Comparison of ENCODE assay signal across 20 cellular contexts in the genomic region with DNA sequence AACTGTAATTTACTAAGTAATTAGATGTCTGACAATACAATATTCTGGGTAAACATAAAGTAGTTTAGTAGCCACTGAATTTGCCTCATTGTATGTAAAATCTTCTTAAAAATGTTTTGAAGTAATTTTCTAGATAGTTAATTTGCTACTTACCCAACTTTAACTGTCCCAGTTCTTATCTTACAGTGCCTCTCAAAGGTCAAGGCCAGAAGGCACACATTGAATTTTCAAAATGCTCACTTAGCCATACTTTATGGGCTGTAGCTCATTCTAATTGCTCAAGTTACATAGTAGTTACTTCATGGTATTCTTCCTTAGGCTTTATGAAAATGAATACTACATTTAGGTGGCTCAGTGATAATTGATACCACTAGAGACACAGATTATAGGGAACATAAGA.
DNase-seq lines count a peak whose midpoint lies in the region; ATAC-seq, FAIRE-seq and TF ChIP-seq lines count a peak whose summit lies in the region.
"Had no signal": no experiment of that assay in that cellular context is flagged by ENCODE, and none has a peak within 500 bp of the region (broad histone marks: within the 10 kb centered on the region; RNA-seq: fewer than 3 reads in every experiment).

No MANE protein-coding gene starts in this region.

- ATAC-seq in WTC11 (peak; percentile 22; the same call in 1 of the 2 replicates), GM21423 (IDR thresholded peaks at IDR 0.05; ENCODE audit: unreplicated experiment) (no peak), heart right ventricle (no peak)
- ATAC-seq: K562, left ventricle myocardium superior had no signal

- H3K4me3 Mint-ChIP-seq in WTC11, result no peak overlapping the region
- H3K4me3 Mint-ChIP-seq: activated CD4-positive, alpha-beta T cell treated with anti-CD3 and anti-CD28 coated beads, Interleukin-2, amount 10 ng/mL, durations not matched to agents 24 days and 14 days; activated naive CD4-positive, alpha-beta T cell treated with anti-CD3 and anti-CD28 coated beads, Interleukin-2, amount 50 U/mL, for 24 hours had no signal

- no peaks in the 10 kb centered on the region for H3K4me1 Mint-ChIP-seq in WTC11
- H3K4me1 Mint-ChIP-seq: activated CD4-positive, alpha-beta T cell treated with anti-CD3 and anti-CD28 coated beads, Interleukin-2, amount 10 ng/mL, durations not matched to agents 24 days and 14 days; activated naive CD4-positive, alpha-beta T cell treated with anti-CD3 and anti-CD28 coated beads, Interleukin-2, amount 50 U/mL, for 24 hours had no signal

- H3K27me3 ChIP-seq in dorsolateral prefrontal cortex (no peaks in the 10 kb centered on the region), heart right ventricle (no peaks in the 10 kb centered on the region)
- H3K27me3 ChIP-seq: brain microvascular endothelial cell, ovary, testis had no signal

- H3K27ac ChIP-seq in dorsolateral prefrontal cortex, result no peak overlapping the region
- no peak overlapping the region for H3K27ac ChIP-seq in heart right ventricle
- H3K27ac ChIP-seq: brain microvascular endothelial cell, ovary, testis had no signal

- intact Hi-C loops in dorsolateral prefrontal cortex (cut with DNase I), result no loop called here
- intact Hi-C loops in heart right ventricle (cut with DNase I), result no loop called here

- no peaks in the 10 kb centered on the region for H3K4me1 ChIP-seq in heart right ventricle
- H3K4me1 ChIP-seq: testis had no signal

- TF ChIP-seq CTCF in D721Med (IDR thresholded peaks at IDR 0.05; ENCODE audit: insufficient read depth, missing control alignments), result peak; percentile 21
- TF ChIP-seq CTCF in WTC11 (IDR thresholded peaks at IDR 0.05), result no peak
- no peak for TF ChIP-seq CTCF in dorsolateral prefrontal cortex (IDR thresholded peaks at IDR 0.05 in 54 of 56, conservative IDR thresholded peaks at IDR 0.05 in 2 of 56; ENCODE audit: low read depth in 1 of 56, partially characterized antibody in 56 of 56)
- TF ChIP-seq CTCF in heart right ventricle (IDR thresholded peaks at IDR 0.05), result peak in 1 of 9 donors; percentile 19

- DNase-seq in D721Med (ENCODE audit: insufficient read length, low spot score) (no peak), HTR-8/SVneo (ENCODE audit: insufficient read length, low spot score) (peak; percentile 7), WTC11 (ENCODE audit: low spot score) (no peak), activated gamma-delta T cell treated with Interleukin-2 at 50 U/mL for 16 hours (no peak), dorsolateral prefrontal cortex (no peak), heart right ventricle (no peak)
- DNase-seq: activated CD4-positive, alpha-beta T cell treated with anti-CD3 and anti-CD28 coated beads, Interleukin-2, amount 10 ng/mL, durations not matched to agents 24 days and 14 days; brain microvascular endothelial cell; COR-L47; left ventricle myocardium superior; NCI-H1694; NCI-H446; ovary; SHP77 treated with DMSO at 0.1 percent for 48 hours; small intestine; testis had no signal

- H3K9me3 ChIP-seq in heart right ventricle, result peaks cover 0 to 28% (median 4%) of the 10 kb centered on the region in 11 donors
- H3K9me3 ChIP-seq: ovary, testis had no signal

- H3K27ac Mint-ChIP-seq in WTC11, result no peak overlapping the region
- H3K27ac Mint-ChIP-seq: activated CD4-positive, alpha-beta T cell treated with anti-CD3 and anti-CD28 coated beads, Interleukin-2, amount 10 ng/mL, durations not matched to agents 24 days and 14 days; activated naive CD4-positive, alpha-beta T cell treated with anti-CD3 and anti-CD28 coated beads, Interleukin-2, amount 50 U/mL, for 24 hours had no signal

- FAIRE-seq in D721Med (lab: Jason Lieb, UNC) (no peak), HTR-8/SVneo (lab: Jason Lieb, UNC) (no peak), islet of Langerhans (lab: Jason Lieb, UNC) (peak; percentile 38)
- FAIRE-seq: K562, small intestine had no signal

- H3K9me3 Mint-ChIP-seq in WTC11, result peaks cover 34% of the 10 kb centered on the region

- no peak overlapping the region for H3K4me3 ChIP-seq in dorsolateral prefrontal cortex
- no peak overlapping the region for H3K4me3 ChIP-seq in heart right ventricle
- H3K4me3 ChIP-seq: K562, ovary, testis had no signal

- CTCF ChIA-PET in WTC11 (lab: Charles Lee), result interaction anchor here (1.0 to 1.3 kb wide), 2 partner anchors 19 to 389 kb away, joined by 3 read pairs; no protein-coding TSS in a partner anchor

- no peaks in the 10 kb centered on the region for H3K27me3 Mint-ChIP-seq in WTC11 (ENCODE audit: low read depth)
- H3K27me3 Mint-ChIP-seq: activated CD4-positive, alpha-beta T cell treated with anti-CD3 and anti-CD28 coated beads, Interleukin-2, amount 10 ng/mL, durations not matched to agents 24 days and 14 days; activated naive CD4-positive, alpha-beta T cell treated with anti-CD3 and anti-CD28 coated beads, Interleukin-2, amount 50 U/mL, for 24 hours had no signal

- POLR2A ChIA-PET in WTC11 (lab: Charles Lee), result no interaction called here

- no peaks in the 10 kb centered on the region for H3K36me3 ChIP-seq in heart right ventricle
- H3K36me3 ChIP-seq: brain microvascular endothelial cell, ovary had no signal

- peaks cover 17% of the 10 kb centered on the region for H3K36me3 Mint-ChIP-seq in WTC11
- H3K36me3 Mint-ChIP-seq: activated naive CD4-positive, alpha-beta T cell treated with anti-CD3 and anti-CD28 coated beads, Interleukin-2, amount 50 U/mL, for 24 hours had no signal

TF ChIP-seq in WTC11, 78 proteins besides CTCF, POLR2A, EP300 and RAD21:
- no peak for TF ChIP-seq ZNF219 (CRISPR knock-in tag; IDR thresholded peaks at IDR 0.05; ENCODE audit: borderline replicate concordance)
- no peak for TF ChIP-seq ZBTB21 (CRISPR knock-in tag; IDR thresholded peaks at IDR 0.05; ENCODE audit: borderline replicate concordance)
- no peak for TF ChIP-seq ZNF671 (CRISPR knock-in tag; IDR thresholded peaks at IDR 0.05)
- TF ChIP-seq, protein P1, sequence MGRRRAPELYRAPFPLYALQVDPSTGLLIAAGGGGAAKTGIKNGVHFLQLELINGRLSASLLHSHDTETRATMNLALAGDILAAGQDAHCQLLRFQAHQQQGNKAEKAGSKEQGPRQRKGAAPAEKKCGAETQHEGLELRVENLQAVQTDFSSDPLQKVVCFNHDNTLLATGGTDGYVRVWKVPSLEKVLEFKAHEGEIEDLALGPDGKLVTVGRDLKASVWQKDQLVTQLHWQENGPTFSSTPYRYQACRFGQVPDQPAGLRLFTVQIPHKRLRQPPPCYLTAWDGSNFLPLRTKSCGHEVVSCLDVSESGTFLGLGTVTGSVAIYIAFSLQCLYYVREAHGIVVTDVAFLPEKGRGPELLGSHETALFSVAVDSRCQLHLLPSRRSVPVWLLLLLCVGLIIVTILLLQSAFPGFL (CRISPR knock-in tag; IDR thresholded peaks at IDR 0.05; ENCODE audit: borderline replicate concordance), result no peak
- TF ChIP-seq, protein P2, sequence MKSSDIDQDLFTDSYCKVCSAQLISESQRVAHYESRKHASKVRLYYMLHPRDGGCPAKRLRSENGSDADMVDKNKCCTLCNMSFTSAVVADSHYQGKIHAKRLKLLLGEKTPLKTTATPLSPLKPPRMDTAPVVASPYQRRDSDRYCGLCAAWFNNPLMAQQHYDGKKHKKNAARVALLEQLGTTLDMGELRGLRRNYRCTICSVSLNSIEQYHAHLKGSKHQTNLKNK (CRISPR knock-in tag; IDR thresholded peaks at IDR 0.05), result no peak
- TF ChIP-seq, protein P3, sequence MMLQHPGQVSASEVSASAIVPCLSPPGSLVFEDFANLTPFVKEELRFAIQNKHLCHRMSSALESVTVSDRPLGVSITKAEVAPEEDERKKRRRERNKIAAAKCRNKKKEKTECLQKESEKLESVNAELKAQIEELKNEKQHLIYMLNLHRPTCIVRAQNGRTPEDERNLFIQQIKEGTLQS (CRISPR knock-in tag; conservative IDR thresholded peaks at IDR 0.05), result no peak
- TF ChIP-seq IRF2 (CRISPR knock-in tag; IDR thresholded peaks at IDR 0.05; ENCODE audit: borderline replicate concordance, low read depth), result no peak
